8 cellular contexts compared by ENCODE assay signal in the genomic region with DNA sequence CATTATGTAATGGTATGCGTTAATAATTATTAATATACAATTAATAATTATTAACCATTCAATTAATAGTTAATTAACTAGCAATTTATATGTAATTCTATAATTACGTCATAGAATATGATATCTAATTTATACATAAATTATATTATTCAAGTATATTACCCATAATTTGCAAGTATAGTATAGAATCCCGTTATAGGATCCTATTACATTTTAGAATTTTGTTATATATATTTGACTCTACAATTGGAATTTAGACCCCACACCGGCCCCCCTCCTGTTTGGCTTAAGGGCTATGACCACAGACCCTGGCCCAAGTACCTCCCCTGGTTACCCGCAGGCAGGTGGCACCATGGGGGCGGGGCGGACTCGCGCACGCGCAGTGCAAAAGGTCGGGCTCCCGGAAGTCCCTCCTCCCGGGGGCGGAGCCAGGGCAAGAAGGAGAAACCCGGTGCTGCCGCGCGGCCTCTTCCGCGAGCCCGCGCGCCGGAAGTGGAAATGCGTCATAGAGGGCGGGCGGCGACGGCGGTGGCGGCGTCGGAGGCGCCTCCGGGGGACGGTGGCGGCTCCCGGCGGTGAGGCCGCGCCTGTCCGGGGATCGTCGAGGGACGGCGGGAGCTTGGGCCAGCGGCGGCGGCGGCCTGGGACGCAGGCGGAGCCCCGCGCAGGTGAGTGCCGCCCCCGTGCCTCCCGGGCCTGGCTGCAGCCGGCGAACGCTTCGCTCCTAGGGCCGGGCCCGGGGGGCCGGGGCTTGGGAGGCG. TPM values are rescaled to one million over a fixed set of nuclear protein-coding genes. Genes with fewer than 3 reads are reported as not detected.
A peak's percentile ranks its signal among the peaks of the same experiment; 100 is the strongest.
DNase-seq lines count a peak whose midpoint lies in the region; ATAC-seq and TF ChIP-seq lines count a peak whose summit lies in the region.

A gene with protein sequence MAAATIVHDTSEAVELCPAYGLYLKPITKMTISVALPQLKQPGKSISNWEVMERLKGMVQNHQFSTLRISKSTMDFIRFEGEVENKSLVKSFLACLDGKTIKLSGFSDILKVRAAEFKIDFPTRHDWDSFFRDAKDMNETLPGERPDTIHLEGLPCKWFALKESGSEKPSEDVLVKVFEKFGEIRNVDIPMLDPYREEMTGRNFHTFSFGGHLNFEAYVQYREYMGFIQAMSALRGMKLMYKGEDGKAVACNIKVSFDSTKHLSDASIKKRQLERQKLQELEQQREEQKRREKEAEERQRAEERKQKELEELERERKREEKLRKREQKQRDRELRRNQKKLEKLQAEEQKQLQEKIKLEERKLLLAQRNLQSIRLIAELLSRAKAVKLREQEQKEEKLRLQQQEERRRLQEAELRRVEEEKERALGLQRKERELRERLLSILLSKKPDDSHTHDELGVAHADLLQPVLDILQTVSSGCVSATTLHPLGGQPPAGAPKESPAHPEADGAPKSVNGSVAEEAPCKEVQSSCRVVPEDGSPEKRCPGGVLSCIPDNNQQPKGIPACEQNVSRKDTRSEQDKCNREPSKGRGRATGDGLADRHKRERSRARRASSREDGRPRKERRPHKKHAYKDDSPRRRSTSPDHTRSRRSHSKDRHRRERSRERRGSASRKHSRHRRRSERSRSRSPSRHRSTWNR (plus strand): TSS at position 503 of the 761 bp plus-strand sequence. CDS start 1,859 bp downstream, outside the sequence.

- peaks cover 10% of the 10 kb centered on the region for H3K4me1 ChIP-seq in KMS-11 (ENCODE audit: low read depth, poor library complexity, severe bottlenecking)
- H3K4me1 ChIP-seq in Panc1 (ENCODE audit: control insufficient read depth, insufficient read depth, low read length): peaks cover 2% of the 10 kb centered on the region; the same call in 1 of the 2 replicates
- H3K4me1 ChIP-seq in esophagus muscularis mucosa: peaks cover 14 to 40% (median 30%) of the 10 kb centered on the region in 4 donors
- peaks cover 13% of the 10 kb centered on the region for H3K4me1 ChIP-seq in muscle layer of colon (ENCODE audit: insufficient read depth, low read length)

- H3K36me3 Mint-ChIP-seq in activated T-cell treated with anti-CD3 and anti-CD28 coated beads, Interleukin-2, amount 50 U/mL, for 4 hours (ENCODE audit: insufficient read depth): peaks cover 23% of the 10 kb centered on the region

- H3K27me3 Mint-ChIP-seq in activated T-cell treated with anti-CD3 and anti-CD28 coated beads, Interleukin-2, amount 50 U/mL, for 4 hours (ENCODE audit: low read depth): no peaks in the 10 kb centered on the region

- CTCF ChIA-PET in Panc1 (lab: Charles Lee): no interaction called here

- H3K9ac ChIP-seq in KMS-11 (peak within 1 kb of the TSS; percentile 61), muscle layer of colon (ENCODE audit: low read length) (peak within 1 kb of the TSS; percentile 80)

- H3K36me3 ChIP-seq in KMS-11 (ENCODE audit: insufficient read depth) (no peaks in the 10 kb centered on the region; the same call in 1 of the 2 replicates), Panc1 (ENCODE audit: control insufficient read depth, insufficient read depth, low read length) (no peaks in the 10 kb centered on the region; the same call in 1 of the 2 replicates), esophagus muscularis mucosa (peaks cover 21 to 32% (median 30%) of the 10 kb centered on the region in 4 donors), muscle layer of colon (ENCODE audit: insufficient read depth, low read length) (peaks cover 32% of the 10 kb centered on the region)

- H3K4me3 Mint-ChIP-seq in activated T-cell treated with anti-CD3 and anti-CD28 coated beads, Interleukin-2, amount 50 U/mL, for 4 hours: peak within 1 kb of the TSS; percentile 92

- POLR2A ChIA-PET in Panc1 (lab: Charles Lee): no interaction called here

- no TSS peak for BruUV-seq in Panc1 (replicated peaks; lab: Mats Ljungman, UMichigan)

- intact Hi-C loops in Panc1 (cut with micrococcal nuclease; ENCODE audit: unreplicated experiment) (no loop called here), esophagus muscularis mucosa (cut with DNase I) (loop anchor here (5.0 to 10.0 kb wide), 2 partner anchors 139 to 904 kb away; a partner anchor contains a TSS)

- peak within 1 kb of the TSS; percentile 63; the same call in 1 of the 2 replicates for H3K4me2 ChIP-seq in KMS-11

- WGBS in esophagus muscularis mucosa: 6% methylated on average over 24 of the region's 66 CpGs

- in situ Hi-C loops in Panc1 (cut with HindIII; ENCODE audit: low pct_unique_long_range_greater_than_20kb, low sequenced_read_pairs): no loop called here

- TF ChIP-seq EP300 in esophagus muscularis mucosa (IDR thresholded peaks at IDR 0.05): no peak

- peak; percentile 34 for TF ChIP-seq POLR2A in esophagus muscularis mucosa (IDR thresholded peaks at IDR 0.05; ENCODE audit: low read depth)

- H2AFZ ChIP-seq in KMS-11 (ENCODE audit: low read depth): no peak within 1 kb of the TSS

- H3K27me3 ChIP-seq in KMS-11 (ENCODE audit: insufficient read depth, low read depth) (no peaks in the 10 kb centered on the region), Panc1 (ENCODE audit: control insufficient read depth, insufficient read depth, low read length) (no peaks in the 10 kb centered on the region), esophagus muscularis mucosa (no peaks in the 10 kb centered on the region), muscle layer of colon (ENCODE audit: control insufficient read depth in 1 of 2, insufficient read depth in 2 of 2, low read length in 2 of 2) (no peaks in the 10 kb centered on the region)

- DNase-seq in DMS53 (lab: John Stamatoyannopoulos, UW) (peak; percentile 90), Panc1 (ENCODE audit: low read depth, low spot score) (peak; percentile 17), esophagus muscularis mucosa (ENCODE audit: extremely low spot score) (peak; percentile 99)
- DNase-seq in activated T-cell treated with anti-CD3 and anti-CD28 coated beads, Interleukin-2, amount 50 U/mL, for 4 hours: peak; percentile 98
- DNase-seq in stimulated activated CD8-positive, alpha-beta memory T cell treated with anti-CD3 and anti-CD28 coated beads, Interleukin-7, amount 100 ng/mL, for 1 hour (ENCODE audit: low read depth in 2 of 2): peak; percentile 97 to 98

- peaks cover 31% of the 10 kb centered on the region for H3K4me1 Mint-ChIP-seq in activated T-cell treated with anti-CD3 and anti-CD28 coated beads, Interleukin-2, amount 50 U/mL, for 4 hours (ENCODE audit: low read depth)

- H3K27ac ChIP-seq in KMS-11 (no peak within 1 kb of the TSS), Panc1 (ENCODE audit: low read length) (peak within 1 kb of the TSS; percentile 65; the same call in 1 of the 2 replicates), esophagus muscularis mucosa (replicated peaks in 1 of 4) (peak within 1 kb of the TSS; percentile 83 to 93 (median 87)), muscle layer of colon (ENCODE audit: low read depth, low read length) (peak within 1 kb of the TSS; percentile 63)

- no peak within 1 kb of the TSS for H3K4me3 ChIP-seq in KMS-11 (IDR thresholded peaks at IDR 0.05; ENCODE audit: insufficient read depth, low read depth, low read length)
- peak within 1 kb of the TSS; percentile 56 to 59 for H3K4me3 ChIP-seq in Panc1 (ENCODE audit: low read depth in 2 of 2, low read length in 2 of 2)
- peak within 1 kb of the TSS; percentile 72 to 95 (median 91) for H3K4me3 ChIP-seq in esophagus muscularis mucosa
- H3K4me3 ChIP-seq in muscle layer of colon (ENCODE audit: low read depth in 1 of 2, low read length in 2 of 2): peak within 1 kb of the TSS; percentile 85 to 89

- no peak for TF ChIP-seq CTCF in KMS-11 (conservative IDR thresholded peaks at IDR 0.05; ENCODE audit: low read depth, low read length)
- no peak for TF ChIP-seq CTCF in Panc1 (IDR thresholded peaks at IDR 0.05)
- TF ChIP-seq CTCF in esophagus muscularis mucosa (IDR thresholded peaks at IDR 0.05): peak in 2 of 3 experiments; percentile 21 to 30

- no peaks in the 10 kb centered on the region for H4K20me1 ChIP-seq in KMS-11 (ENCODE audit: insufficient read depth)

- no peaks in the 10 kb centered on the region for H3K9me3 ChIP-seq in Panc1 (ENCODE audit: control insufficient read depth, insufficient read depth, low read depth, low read length)
- no peaks in the 10 kb centered on the region for H3K9me3 ChIP-seq in esophagus muscularis mucosa
- no peaks in the 10 kb centered on the region for H3K9me3 ChIP-seq in muscle layer of colon (ENCODE audit: low read length)

- no peaks in the 10 kb centered on the region for H3K9me3 Mint-ChIP-seq in activated T-cell treated with anti-CD3 and anti-CD28 coated beads, Interleukin-2, amount 50 U/mL, for 4 hours

- peaks cover 25% of the 10 kb centered on the region for H3K79me2 ChIP-seq in KMS-11 (ENCODE audit: insufficient read depth, low read depth)

- ATAC-seq in GM21737 (IDR thresholded peaks at IDR 0.05; ENCODE audit: unreplicated experiment) (peak; percentile 88), Panc1 (peak; percentile 95)
- ATAC-seq in activated T-cell treated with anti-CD3 and anti-CD28 coated beads, Interleukin-2, amount 50 U/mL, for 4 hours: peak; percentile 92 to 93

RNA-seq across cellular contexts. Expression of the gene that starts here (rescaled TPM):
- total RNA-seq in Panc1 (2021; ENCODE audit: unreplicated experiment): 22.1 TPM
- 22.9 TPM for polyA plus RNA-seq in Panc1 (2012; ENCODE audit: insufficient read length)
- 10 to 100 TPM; 56.3 to 62.6 (median 60.6) TPM for total RNA-seq in activated T-cell treated with anti-CD3 and anti-CD28 coated beads, Interleukin-2, amount 50 U/mL, for 4 hours
- 10 to 100 TPM; 23.4 to 36.8 (median 31.0) TPM for total RNA-seq in esophagus muscularis mucosa

Comparison
In these comparisons a context has a peak if more than half of its experiments do, and no peak if none do; other contexts are left out.
1. DNase-seq: peak in every context shown above with its lines; median percentile 99 in esophagus muscularis mucosa; 98 in activated T-cell treated with anti-CD3 and anti-CD28 coated beads, Interleukin-2, amount 50 U/mL, for 4 hours; 98 in stimulated activated CD8-positive, alpha-beta memory T cell treated with anti-CD3 and anti-CD28 coated beads, Interleukin-7, amount 100 ng/mL, for 1 hour; 90 in DMS53; 17 in Panc1.
2. CTCF ChIP-seq: peak in esophagus muscularis mucosa (2 of 3); none in KMS-11 (single experiment) and Panc1 (single experiment).
3. Peak in every context shown above with its lines, with median percentiles within 50 percentile points of each other: ATAC-seq.